Comparison of ENCODE assay signal across 8 cellular contexts in the genomic region with DNA sequence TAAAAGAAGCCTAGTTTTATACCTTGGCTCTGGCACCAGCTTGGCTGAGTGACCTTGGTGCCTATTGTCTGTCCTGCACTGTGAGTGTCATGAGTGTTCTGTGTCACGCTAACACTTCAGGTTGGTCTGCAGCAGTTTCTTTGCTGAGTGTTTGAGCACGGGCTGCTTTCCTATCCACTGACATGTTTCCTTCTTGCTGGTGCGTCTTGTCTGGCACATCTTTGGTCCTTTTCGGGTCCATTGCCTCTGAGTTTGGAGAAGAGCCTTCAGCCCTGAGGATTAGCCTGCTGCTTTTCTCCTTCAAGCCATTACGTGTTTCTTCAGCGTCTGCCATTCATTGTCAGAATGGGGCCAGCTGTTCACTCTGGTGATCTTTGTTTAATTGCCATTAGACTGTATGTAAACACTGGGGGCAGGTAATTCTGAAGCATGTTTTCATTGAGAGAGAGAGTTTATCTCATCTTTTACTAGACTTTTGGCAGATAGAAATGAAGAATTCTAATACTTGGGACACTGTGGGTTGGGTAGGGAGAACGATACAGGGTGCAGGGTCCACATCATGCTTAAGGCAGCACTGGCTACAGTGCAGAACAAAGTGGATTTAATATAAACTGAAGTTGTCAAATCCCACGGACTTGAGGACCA. TPM values are rescaled to one million over a fixed set of nuclear protein-coding genes. Genes with fewer than 3 reads are reported as not detected.
A peak's percentile ranks its signal among the peaks of the same experiment; 100 is the strongest.
DNase-seq lines count a peak whose midpoint lies in the region; ATAC-seq, FAIRE-seq and TF ChIP-seq lines count a peak whose summit lies in the region.
"Had no signal": no experiment of that assay in that cellular context is flagged by ENCODE, and none has a peak within 500 bp of the region (broad histone marks: within the 10 kb centered on the region; RNA-seq: fewer than 3 reads in every experiment).

No MANE protein-coding gene starts in this region.

- FAIRE-seq in islet of Langerhans (lab: Jason Lieb, UNC) = peak; percentile 82

- DNase-seq in NCI-H1930 (lab: John Stamatoyannopoulos, UW) (peak; percentile 62 to 65), WTC11 (ENCODE audit: low spot score) (no peak), testis (peak; percentile 44), HuH-7 (ENCODE audit: low spot score) (no peak), amniotic stem cell (lab: John Stamatoyannopoulos, UW) (no peak), NCI-H526 treated with DMSO at 0.1 percent for 48 hours (lab: John Stamatoyannopoulos, UW) (no peak)
- DNase-seq: midbrain had no signal

- H3K36me3 ChIP-seq in testis (ENCODE audit: low read depth, missing control alignments) = no peaks in the 10 kb centered on the region

- H3K36me3 Mint-ChIP-seq in WTC11 = peaks cover 4% of the 10 kb centered on the region; the same call in 1 of the 2 replicates

- TF ChIP-seq POLR2A in testis (IDR thresholded peaks at IDR 0.05) = no peak

- H3K27ac Mint-ChIP-seq in WTC11 = peak overlapping the region; percentile 92

- H3K4me1 ChIP-seq in testis = peaks cover 4% of the 10 kb centered on the region

- H3K4me3 ChIP-seq in testis = no peak overlapping the region

- WGBS in testis, 2 donors = 62 to 73% methylated on average over 8 of the region's 8 CpGs

- H3K4me1 Mint-ChIP-seq in WTC11 = peaks cover 34% of the 10 kb centered on the region

- H3K4me3 Mint-ChIP-seq in WTC11 = peak overlapping the region; percentile 19

- CTCF ChIA-PET in WTC11 (lab: Charles Lee) = interaction anchor here (1.4 kb wide), 1 partner anchor 34 kb away, joined by 5 read pairs; no protein-coding TSS in a partner anchor

- intact Hi-C loops in testis (cut with DNase I; ENCODE audit: low total_unique reads) = no loop called here

- H3K9me3 Mint-ChIP-seq in WTC11 = peaks cover 12% of the 10 kb centered on the region; the same call in 1 of the 2 replicates

- no peaks in the 10 kb centered on the region for H3K27me3 Mint-ChIP-seq in WTC11 (ENCODE audit: low read depth)

- TF ChIP-seq CTCF in WTC11 (IDR thresholded peaks at IDR 0.05) (no peak), testis (IDR thresholded peaks at IDR 0.05) (no peak)

- POLR2A ChIA-PET in WTC11 (lab: Charles Lee) = no interaction called here

- no peak overlapping the region for H3K27ac ChIP-seq in testis

- ATAC-seq in WTC11 = peak; percentile 72

- no peaks in the 10 kb centered on the region for H3K27me3 ChIP-seq in testis

- H3K9me3 ChIP-seq in testis = no peaks in the 10 kb centered on the region

TF ChIP-seq in WTC11, 78 proteins besides CTCF, POLR2A, EP300 and RAD21:
- TF ChIP-seq ELF4 (CRISPR knock-in tag; IDR thresholded peaks at IDR 0.05; ENCODE audit: low read depth) (no peak), NR1H2 (CRISPR knock-in tag; IDR thresholded peaks at IDR 0.05) (no peak), OVOL2 (CRISPR knock-in tag; IDR thresholded peaks at IDR 0.05; ENCODE audit: borderline replicate concordance) (no peak), NFATC4 (CRISPR knock-in tag; IDR thresholded peaks at IDR 0.05) (no peak), ZNF138 (CRISPR knock-in tag; conservative IDR thresholded peaks at IDR 0.05) (no peak), MXD4 (CRISPR knock-in tag; IDR thresholded peaks at IDR 0.05; ENCODE audit: borderline replicate concordance) (no peak), ZNF317 (CRISPR knock-in tag; IDR thresholded peaks at IDR 0.05; ENCODE audit: borderline replicate concordance, low read depth) (no peak), PRRX2 (CRISPR knock-in tag; IDR thresholded peaks at IDR 0.05) (no peak), CREM (CRISPR knock-in tag; IDR thresholded peaks at IDR 0.05) (no peak), JUN (CRISPR knock-in tag; IDR thresholded peaks at IDR 0.05) (no peak)
- TF ChIP-seq, protein P1, sequence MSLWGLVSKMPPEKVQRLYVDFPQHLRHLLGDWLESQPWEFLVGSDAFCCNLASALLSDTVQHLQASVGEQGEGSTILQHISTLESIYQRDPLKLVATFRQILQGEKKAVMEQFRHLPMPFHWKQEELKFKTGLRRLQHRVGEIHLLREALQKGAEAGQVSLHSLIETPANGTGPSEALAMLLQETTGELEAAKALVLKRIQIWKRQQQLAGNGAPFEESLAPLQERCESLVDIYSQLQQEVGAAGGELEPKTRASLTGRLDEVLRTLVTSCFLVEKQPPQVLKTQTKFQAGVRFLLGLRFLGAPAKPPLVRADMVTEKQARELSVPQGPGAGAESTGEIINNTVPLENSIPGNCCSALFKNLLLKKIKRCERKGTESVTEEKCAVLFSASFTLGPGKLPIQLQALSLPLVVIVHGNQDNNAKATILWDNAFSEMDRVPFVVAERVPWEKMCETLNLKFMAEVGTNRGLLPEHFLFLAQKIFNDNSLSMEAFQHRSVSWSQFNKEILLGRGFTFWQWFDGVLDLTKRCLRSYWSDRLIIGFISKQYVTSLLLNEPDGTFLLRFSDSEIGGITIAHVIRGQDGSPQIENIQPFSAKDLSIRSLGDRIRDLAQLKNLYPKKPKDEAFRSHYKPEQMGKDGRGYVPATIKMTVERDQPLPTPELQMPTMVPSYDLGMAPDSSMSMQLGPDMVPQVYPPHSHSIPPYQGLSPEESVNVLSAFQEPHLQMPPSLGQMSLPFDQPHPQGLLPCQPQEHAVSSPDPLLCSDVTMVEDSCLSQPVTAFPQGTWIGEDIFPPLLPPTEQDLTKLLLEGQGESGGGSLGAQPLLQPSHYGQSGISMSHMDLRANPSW (CRISPR knock-in tag; conservative IDR thresholded peaks at IDR 0.05; ENCODE audit: low read depth) = no peak

RNA-seq across cellular contexts. Expression of a gene that starts 55.5 kb away (rescaled TPM):
- total RNA-seq in WTC11 (2021) = 18.4 to 20.3 TPM (median 18.5 TPM) in 3 replicates
- total RNA-seq in testis = 10 to 100 TPM; 78.9 to 100.0 TPM
- 97.1 TPM for polyA plus RNA-seq in testis (ENCODE audit: insufficient read depth, low read depth, low replicate concordance)

RNA-seq across cellular contexts. Expression of a gene that starts 57.4 kb away (rescaled TPM):
- total RNA-seq in WTC11 (2021) = 17.8 to 19.8 TPM (median 18.0 TPM) in 3 replicates
- total RNA-seq in testis = 10 to 100 TPM; 37.2 to 40.5 TPM
- 26.6 TPM for polyA plus RNA-seq in testis (ENCODE audit: insufficient read depth, low read depth, low replicate concordance)

Comparison
In these comparisons a context has a peak if more than half of its experiments do, and no peak if none do; other contexts are left out.
1. DNase-seq: peak in NCI-H1930 (2 of 2) and testis (single experiment); none in WTC11 (single experiment), HuH-7 (single experiment), amniotic stem cell (single experiment) and NCI-H526 treated with DMSO at 0.1 percent for 48 hours (single experiment).